34 cellular contexts compared by ENCODE assay signal in genomic region chr20:54481442-54481841, GRCh38. TPM values are rescaled to one million over a fixed set of nuclear protein-coding genes. Genes with fewer than 3 reads are reported as not detected.
"Had no signal": no experiment of that assay in that cellular context is flagged by ENCODE, and none has a peak within 500 bp of the region (broad histone marks: within the 10 kb centered on the region; RNA-seq: fewer than 3 reads in every experiment).

No MANE protein-coding gene starts in this region.

- H3K9me3 ChIP-seq: ascending aorta had no signal

- H3K4me1 Mint-ChIP-seq: activated B cell treated with CpG ODN at 0.5 μM for 24 hours; activated naive CD4-positive, alpha-beta T cell treated with anti-CD3 and anti-CD28 coated beads, Interleukin-2, amount 10 ng/mL, durations not matched to agents 7 days and 5 days; activated naive CD4-positive, alpha-beta T cell treated with anti-CD3 and anti-CD28 coated beads, Interleukin-2, amount 50 U/mL, for 24 hours; activated naive CD8-positive, alpha-beta T cell treated with anti-CD3 and anti-CD28 coated beads, Interleukin-2, amount 10 ng/mL, durations not matched to agents 7 days and 5 days; central memory CD8-positive, alpha-beta T cell had no signal

- ATAC-seq: activated CD8-positive, alpha-beta T cell treated with anti-CD3 and anti-CD28 coated beads for 36 hours; activated naive CD8-positive, alpha-beta T cell treated with anti-CD3 and anti-CD28 coated beads, Interleukin-2, amount 50 U/mL, for 24 hours had no signal

- H3K4me3 ChIP-seq: ascending aorta, cardiac muscle cell had no signal

- H3K4me3 Mint-ChIP-seq: activated B cell treated with CpG ODN at 0.5 μM for 24 hours; activated CD4-positive, alpha-beta memory T cell treated with anti-CD3 and anti-CD28 coated beads for 36 hours; activated CD4-positive, alpha-beta T cell treated with anti-CD3 and anti-CD28 coated beads, Interleukin-2, amount 10 ng/mL, durations not matched to agents 24 days and 14 days; activated CD8-positive, alpha-beta T cell treated with anti-CD3 and anti-CD28 coated beads for 36 hours; activated naive CD4-positive, alpha-beta T cell treated with anti-CD3 and anti-CD28 coated beads, Interleukin-2, amount 10 ng/mL, durations not matched to agents 7 days and 5 days; activated naive CD4-positive, alpha-beta T cell treated with anti-CD3 and anti-CD28 coated beads, Interleukin-2, amount 50 U/mL, for 24 hours; activated naive CD8-positive, alpha-beta T cell; activated naive CD8-positive, alpha-beta T cell treated with anti-CD3 and anti-CD28 coated beads, Interleukin-2, amount 10 ng/mL, durations not matched to agents 7 days and 5 days; activated naive CD8-positive, alpha-beta T cell treated with anti-CD3 and anti-CD28 coated beads, Interleukin-2, amount 50 U/mL, for 24 hours; activated T-cell treated with anti-CD3 and anti-CD28 coated beads, Interleukin-2, amount 50 U/mL, for 24 hours; central memory CD8-positive, alpha-beta T cell; T-helper 1 cell treated with Interleukin-12 subunit alpha and Interleukin-12 subunit beta and Interleukin-4 antibody, amounts not matched to agents 30 μg/mL and 1 μg/mL, for 36 hours; T-helper 2 cell treated with Interferon-gamma antibody and Interleukin-4, amounts not matched to agents 5 μg/mL and 100 μg/mL, for 36 hours had no signal

- H3K9me3 Mint-ChIP-seq: activated B cell treated with CpG ODN at 0.5 μM for 24 hours; activated CD4-positive, alpha-beta memory T cell treated with anti-CD3 and anti-CD28 coated beads for 36 hours; activated CD4-positive, alpha-beta T cell treated with anti-CD3 and anti-CD28 coated beads, Interleukin-2, amount 10 ng/mL, durations not matched to agents 24 days and 14 days; activated CD8-positive, alpha-beta T cell treated with anti-CD3 and anti-CD28 coated beads for 36 hours; activated naive CD4-positive, alpha-beta T cell treated with anti-CD3 and anti-CD28 coated beads, Interleukin-2, amount 10 ng/mL, durations not matched to agents 7 days and 5 days; activated naive CD8-positive, alpha-beta T cell treated with anti-CD3 and anti-CD28 coated beads, Interleukin-2, amount 10 ng/mL, durations not matched to agents 7 days and 5 days; activated T-cell treated with anti-CD3 and anti-CD28 coated beads, Interleukin-2, amount 50 U/mL, for 24 hours; activated T-helper 2 cell treated with anti-CD3 and anti-CD28 coated beads, Interferon-gamma antibody, Interleukin-2, Interleukin-4, amounts not matched to agents 10 μg/mL and 5 μg/mL and 100 μg/mL, durations not matched to agents 14 hours and 24 hours and 36 hours; central memory CD8-positive, alpha-beta T cell; T-helper 1 cell treated with Interleukin-12 subunit alpha and Interleukin-12 subunit beta and Interleukin-4 antibody, amounts not matched to agents 30 μg/mL and 1 μg/mL, for 36 hours; T-helper 2 cell treated with Interferon-gamma antibody and Interleukin-4, amounts not matched to agents 5 μg/mL and 100 μg/mL, for 36 hours had no signal

- H3K27ac Mint-ChIP-seq: activated B cell treated with CpG ODN at 0.5 μM for 24 hours; activated CD4-positive, alpha-beta memory T cell treated with anti-CD3 and anti-CD28 coated beads for 36 hours; activated CD4-positive, alpha-beta T cell treated with anti-CD3 and anti-CD28 coated beads, Interleukin-2, amount 10 ng/mL, durations not matched to agents 24 days and 14 days; activated CD8-positive, alpha-beta T cell treated with anti-CD3 and anti-CD28 coated beads for 36 hours; activated naive CD4-positive, alpha-beta T cell treated with anti-CD3 and anti-CD28 coated beads, Interleukin-2, amount 10 ng/mL, durations not matched to agents 7 days and 5 days; activated naive CD4-positive, alpha-beta T cell treated with anti-CD3 and anti-CD28 coated beads, Interleukin-2, amount 50 U/mL, for 24 hours; activated naive CD8-positive, alpha-beta T cell; activated naive CD8-positive, alpha-beta T cell treated with anti-CD3 and anti-CD28 coated beads, Interleukin-2, amount 10 ng/mL, durations not matched to agents 7 days and 5 days; activated naive CD8-positive, alpha-beta T cell treated with anti-CD3 and anti-CD28 coated beads, Interleukin-2, amount 50 U/mL, for 24 hours; activated T-cell treated with anti-CD3 and anti-CD28 coated beads, Interleukin-2, amount 50 U/mL, for 24 hours; activated T-helper 2 cell treated with anti-CD3 and anti-CD28 coated beads, Interferon-gamma antibody, Interleukin-2, Interleukin-4, amounts not matched to agents 10 μg/mL and 5 μg/mL and 100 μg/mL, durations not matched to agents 14 hours and 24 hours and 36 hours; T-helper 1 cell treated with Interleukin-12 subunit alpha and Interleukin-12 subunit beta and Interleukin-4 antibody, amounts not matched to agents 30 μg/mL and 1 μg/mL, for 36 hours; T-helper 2 cell treated with Interferon-gamma antibody and Interleukin-4, amounts not matched to agents 5 μg/mL and 100 μg/mL, for 36 hours had no signal

- DNase-seq: activated B cell treated with CpG ODN at 0.5 μM for 24 hours; activated CD4-positive, alpha-beta memory T cell treated with anti-CD3 and anti-CD28 coated beads for 36 hours; activated CD4-positive, alpha-beta T cell treated with anti-CD3 and anti-CD28 coated beads for 4 hours; activated CD4-positive, alpha-beta T cell treated with anti-CD3 and anti-CD28 coated beads, Interleukin-2, amount 10 ng/mL, durations not matched to agents 24 days and 14 days; activated CD4-positive, alpha-beta T cell treated with anti-CD3 and anti-CD28 coated beads, Interleukin-2, amount 50 U/mL, for 1 hour; activated CD4-positive, alpha-beta T cell treated with anti-CD3 and anti-CD28 coated beads, Interleukin-2, amount 50 U/mL, for 4 hours; activated CD4-positive, CD25-positive, alpha-beta regulatory T cell treated with anti-CD3 and anti-CD28 coated beads, Interleukin-2, amount 50 U/mL, for 72 hours; activated CD8-positive, alpha-beta memory T cell treated with anti-CD3 and anti-CD28 coated beads, Interleukin-2, amount 50 U/mL, for 48 hours; activated CD8-positive, alpha-beta T cell treated with anti-CD3 and anti-CD28 coated beads for 36 hours; activated effector memory CD4-positive, alpha-beta T cell treated with Interleukin-2 at 50 U/mL for 16 hours; activated gamma-delta T cell; activated naive CD4-positive, alpha-beta T cell treated with anti-CD3 and anti-CD28 coated beads, Interleukin-2, amount 10 ng/mL, durations not matched to agents 7 days and 5 days; activated naive CD4-positive, alpha-beta T cell treated with Interleukin-2 at 50 U/mL for 16 hours; activated naive CD8-positive, alpha-beta T cell treated with anti-CD3 and anti-CD28 coated beads, Interleukin-2, amount 10 ng/mL, durations not matched to agents 7 days and 5 days; activated naive CD8-positive, alpha-beta T cell treated with anti-CD3 and anti-CD28 coated beads, Interleukin-2, amount 50 U/mL, for 24 hours; activated T-cell treated with anti-CD3 and anti-CD28 coated beads, Interleukin-2, amount 50 U/mL, for 24 hours; activated T-cell treated with anti-CD3 and anti-CD28 coated beads, Interleukin-2, amount 50 U/mL, for 48 hours; amygdala; anterior cingulate cortex; caudate nucleus; cerebellar nuclear complex; T-helper 1 cell; T-helper 2 cell; T-helper 9 cell had no signal

- H3K27ac ChIP-seq: ascending aorta, cardiac muscle cell, VCaP had no signal

- H3K36me3 Mint-ChIP-seq: activated CD4-positive, alpha-beta memory T cell treated with anti-CD3 and anti-CD28 coated beads for 36 hours; activated naive CD4-positive, alpha-beta T cell treated with anti-CD3 and anti-CD28 coated beads, Interleukin-2, amount 10 ng/mL, durations not matched to agents 7 days and 5 days; activated naive CD4-positive, alpha-beta T cell treated with anti-CD3 and anti-CD28 coated beads, Interleukin-2, amount 50 U/mL, for 24 hours; activated naive CD8-positive, alpha-beta T cell; activated naive CD8-positive, alpha-beta T cell treated with anti-CD3 and anti-CD28 coated beads, Interleukin-2, amount 10 ng/mL, durations not matched to agents 7 days and 5 days had no signal

- H3K36me3 ChIP-seq: ascending aorta, cardiac muscle cell had no signal

- H3K27me3 ChIP-seq: ascending aorta had no signal

RNA-seq across cellular contexts. Expression of gene DOK5, which starts 6.0 kb away (rescaled TPM):
- total RNA-seq: activated B cell treated with CpG ODN at 0.5 μM for 24 hours; activated naive CD8-positive, alpha-beta T cell treated with anti-CD3 and anti-CD28 coated beads, Interleukin-2, amount 10 ng/mL, durations not matched to agents 7 days and 5 days; ascending aorta; bronchial epithelial cell had no signal
